ENCODE assay signal across 8 cellular contexts in genomic region chr10:95905897-95906580, GRCh38. TPM values are rescaled to one million over a fixed set of nuclear protein-coding genes. Genes with fewer than 3 reads are reported as not detected.
DNase-seq lines count a peak whose midpoint lies in the region; ATAC-seq and TF ChIP-seq lines count a peak whose summit lies in the region.
"Not testable (repeated sequence)": the region's sequence is repeated elsewhere in the genome, so short reads cannot be mapped to it uniquely, and the experiment has no call there.
"Had no signal": no experiment of that assay in that cellular context is flagged by ENCODE, and none has a peak within 500 bp of the region (broad histone marks: within the 10 kb centered on the region; RNA-seq: fewer than 3 reads in every experiment).

No MANE protein-coding gene starts in this region.

- H3K9me3 Mint-ChIP-seq in Calu3 (ENCODE audit: low read depth, unreplicated experiment); activated CD8-positive, alpha-beta memory T cell treated with anti-CD3 and anti-CD28 coated beads, Interleukin-2, amount 10 ng/mL, durations not matched to agents 7 days and 5 days (ENCODE audit: low read depth); activated naive CD4-positive, alpha-beta T cell treated with anti-CD3 and anti-CD28 coated beads, Interleukin-2, amount 10 ng/mL, durations not matched to agents 7 days and 5 days; MCF 10A (ENCODE audit: unreplicated experiment); naive thymus-derived CD4-positive, alpha-beta T cell; osteocyte (ENCODE audit: unreplicated experiment): not testable (repeated sequence)

- H3K4me1 ChIP-seq in naive thymus-derived CD4-positive, alpha-beta T cell (ENCODE audit: control insufficient read depth in 2 of 2, insufficient read depth in 2 of 2, low read length in 2 of 2) = not testable (repeated sequence)

- peak overlapping the region; percentile 89 for H3K4me3 Mint-ChIP-seq in Calu3 (ENCODE audit: low read depth, unreplicated experiment)
- peak overlapping the region; percentile 86 for H3K4me3 Mint-ChIP-seq in activated CD8-positive, alpha-beta memory T cell treated with anti-CD3 and anti-CD28 coated beads, Interleukin-2, amount 10 ng/mL, durations not matched to agents 7 days and 5 days
- H3K4me3 Mint-ChIP-seq in activated naive CD4-positive, alpha-beta T cell treated with anti-CD3 and anti-CD28 coated beads, Interleukin-2, amount 10 ng/mL, durations not matched to agents 7 days and 5 days = peak overlapping the region; percentile 20
- H3K4me3 Mint-ChIP-seq in MCF 10A (ENCODE audit: unreplicated experiment) = peak overlapping the region; percentile 92
- H3K4me3 Mint-ChIP-seq in naive thymus-derived CD4-positive, alpha-beta T cell = peak overlapping the region; percentile 8 to 95 (median 62)
- peak overlapping the region; percentile 23 for H3K4me3 Mint-ChIP-seq in osteocyte (ENCODE audit: unreplicated experiment)

- not testable (repeated sequence) for H3K4me1 Mint-ChIP-seq in Calu3 (ENCODE audit: low read depth, unreplicated experiment)
- peaks cover 13% of the 10 kb centered on the region for H3K4me1 Mint-ChIP-seq in activated CD8-positive, alpha-beta memory T cell treated with anti-CD3 and anti-CD28 coated beads, Interleukin-2, amount 10 ng/mL, durations not matched to agents 7 days and 5 days
- peaks cover 16% of the 10 kb centered on the region for H3K4me1 Mint-ChIP-seq in activated naive CD4-positive, alpha-beta T cell treated with anti-CD3 and anti-CD28 coated beads, Interleukin-2, amount 10 ng/mL, durations not matched to agents 7 days and 5 days
- H3K4me1 Mint-ChIP-seq in MCF 10A (ENCODE audit: insufficient read depth, unreplicated experiment) (peaks cover 17% of the 10 kb centered on the region), osteocyte (ENCODE audit: unreplicated experiment) (peaks cover 12% of the 10 kb centered on the region)
- H3K4me1 Mint-ChIP-seq in naive thymus-derived CD4-positive, alpha-beta T cell = peaks cover 11 to 20% (median 18%) of the 10 kb centered on the region in 7 donors

- H3K9me3 ChIP-seq in naive thymus-derived CD4-positive, alpha-beta T cell (ENCODE audit: control insufficient read depth in 2 of 3, low read length in 3 of 3) = not testable (repeated sequence)

- not testable (repeated sequence) for H3K4me3 ChIP-seq in naive thymus-derived CD4-positive, alpha-beta T cell (ENCODE audit: low read length)

- POLR2A ChIA-PET in MCF 10A (lab: Yijun Ruan, JAX) = interaction anchor here (0.6 to 2.1 kb wide), 5 partner anchors 7 to 441 kb away, joined by 3 to 14 read pairs (median 3); partner anchors contain the start of gene TCTN3
- POLR2A ChIA-PET in naive thymus-derived CD4-positive, alpha-beta T cell (lab: Charles Lee) = not testable (repeated sequence)

- not testable (repeated sequence) for H3K27ac Mint-ChIP-seq in Calu3 (ENCODE audit: unreplicated experiment); activated CD8-positive, alpha-beta memory T cell treated with anti-CD3 and anti-CD28 coated beads, Interleukin-2, amount 10 ng/mL, durations not matched to agents 7 days and 5 days; activated naive CD4-positive, alpha-beta T cell treated with anti-CD3 and anti-CD28 coated beads, Interleukin-2, amount 10 ng/mL, durations not matched to agents 7 days and 5 days; osteocyte (ENCODE audit: unreplicated experiment)
- H3K27ac Mint-ChIP-seq in MCF 10A (ENCODE audit: low read depth, unreplicated experiment) = peak overlapping the region; percentile 59
- H3K27ac Mint-ChIP-seq in naive thymus-derived CD4-positive, alpha-beta T cell = peak overlapping the region in 1 of 9 donors; percentile 65

- not testable (repeated sequence) for TF ChIP-seq CTCF in Calu3 (IDR thresholded peaks at IDR 0.05; ENCODE audit: unreplicated experiment); MCF 10A (IDR thresholded peaks at IDR 0.05; ENCODE audit: unreplicated experiment); osteocyte (IDR thresholded peaks at IDR 0.05)

- H3K27me3 Mint-ChIP-seq in Calu3 (ENCODE audit: unreplicated experiment); activated CD8-positive, alpha-beta memory T cell treated with anti-CD3 and anti-CD28 coated beads, Interleukin-2, amount 10 ng/mL, durations not matched to agents 7 days and 5 days; activated naive CD4-positive, alpha-beta T cell treated with anti-CD3 and anti-CD28 coated beads, Interleukin-2, amount 10 ng/mL, durations not matched to agents 7 days and 5 days; MCF 10A (ENCODE audit: insufficient read depth, unreplicated experiment): not testable (repeated sequence)
- peaks cover 0 to 11% (median 0%) of the 10 kb centered on the region in 5 donors for H3K27me3 Mint-ChIP-seq in naive thymus-derived CD4-positive, alpha-beta T cell
- peaks cover 11% of the 10 kb centered on the region for H3K27me3 Mint-ChIP-seq in osteocyte (ENCODE audit: unreplicated experiment)

- H3K36me3 Mint-ChIP-seq in Calu3 (ENCODE audit: insufficient read depth, unreplicated experiment) = peaks cover 11% of the 10 kb centered on the region
- not testable (repeated sequence) for H3K36me3 Mint-ChIP-seq in activated CD8-positive, alpha-beta memory T cell treated with anti-CD3 and anti-CD28 coated beads, Interleukin-2, amount 10 ng/mL, durations not matched to agents 7 days and 5 days; activated naive CD4-positive, alpha-beta T cell treated with anti-CD3 and anti-CD28 coated beads, Interleukin-2, amount 10 ng/mL, durations not matched to agents 7 days and 5 days; MCF 10A (ENCODE audit: insufficient read depth, unreplicated experiment); osteocyte (ENCODE audit: unreplicated experiment)
- H3K36me3 Mint-ChIP-seq in naive thymus-derived CD4-positive, alpha-beta T cell = peaks cover 0 to 14% (median 1%) of the 10 kb centered on the region in 5 donors

- intact Hi-C loops in Calu3 (cut with micrococcal nuclease; ENCODE audit: unreplicated experiment); MCF 10A (cut with micrococcal nuclease): not testable (repeated sequence)
- intact Hi-C loops in naive thymus-derived CD4-positive, alpha-beta T cell (cut with micrococcal nuclease) = loop anchor here (2.0 to 10.0 kb wide), 7 partner anchors 139 to 1361 kb away; partner anchors contain the start of genes HELLS (in 2 of the 2), LCOR (in 1 of the 2), SORBS1 (in 1 of the 2) and TM9SF3 (in 1 of the 2)

- DNase-seq in Calu3; activated CD8-positive, alpha-beta memory T cell treated with anti-CD3 and anti-CD28 coated beads, Interleukin-2, amount 10 ng/mL, durations not matched to agents 7 days and 5 days; activated naive CD4-positive, alpha-beta T cell treated with anti-CD3 and anti-CD28 coated beads, Interleukin-2, amount 10 ng/mL, durations not matched to agents 7 days and 5 days; MCF 10A (ENCODE audit: unreplicated experiment); naive thymus-derived CD4-positive, alpha-beta T cell; osteocyte (ENCODE audit: extremely low spot score, unreplicated experiment): not testable (repeated sequence)
- peak; percentile 5 for DNase-seq in SK-N-DZ (ENCODE audit: low spot score)

- H3K27ac ChIP-seq in naive thymus-derived CD4-positive, alpha-beta T cell (ENCODE audit: low read depth, low read length) = not testable (repeated sequence)

- BruUV-seq in Calu3 (replicated peaks; lab: Mats Ljungman, UMichigan); MCF 10A (replicated peaks; lab: Mats Ljungman, UMichigan): not testable (repeated sequence)

- not testable (repeated sequence) for H3K27me3 ChIP-seq in naive thymus-derived CD4-positive, alpha-beta T cell (ENCODE audit: control insufficient read depth in 2 of 2, insufficient read depth in 2 of 2, low read length in 2 of 2)

- ATAC-seq in activated CD8-positive, alpha-beta memory T cell treated with anti-CD3 and anti-CD28 coated beads, Interleukin-2, amount 10 ng/mL, durations not matched to agents 7 days and 5 days; naive thymus-derived CD4-positive, alpha-beta T cell: not testable (repeated sequence)

- peaks cover 0 to 17% (median 0%) of the 10 kb centered on the region in 3 experiments for H3K36me3 ChIP-seq in naive thymus-derived CD4-positive, alpha-beta T cell (ENCODE audit: control insufficient read depth in 2 of 3, insufficient read depth in 3 of 3, low read length in 3 of 3)

- CTCF ChIA-PET in Calu3 (lab: Charles Lee) = not testable (repeated sequence)
- CTCF ChIA-PET in activated CD8-positive, alpha-beta memory T cell treated with anti-CD3 and anti-CD28 coated beads, Interleukin-2, amount 10 ng/mL, durations not matched to agents 7 days and 5 days (lab: Charles Lee) = interaction anchor here (0.7 to 1.5 kb wide), 4 partner anchors 16 to 61 kb away, joined by 3 to 4 read pairs (median 3); no protein-coding TSS in a partner anchor
- CTCF ChIA-PET in activated naive CD4-positive, alpha-beta T cell treated with anti-CD3 and anti-CD28 coated beads, Interleukin-2, amount 10 ng/mL, durations not matched to agents 7 days and 5 days (lab: Charles Lee) = interaction anchor here (0.6 to 1.4 kb wide), 2 partner anchors 224 to 389 kb away, joined by 3 read pairs; partner anchors contain the start of gene ZNF518A
- CTCF ChIA-PET in MCF 10A (lab: Yijun Ruan, JAX) = interaction anchor here (0.5 to 1.6 kb wide), 8 partner anchors 11 to 1812 kb away, joined by 3 to 6 read pairs (median 3); no protein-coding TSS in a partner anchor
- CTCF ChIA-PET in naive thymus-derived CD4-positive, alpha-beta T cell (lab: Charles Lee) = interaction anchor here (0.6 to 0.7 kb wide), 2 partner anchors 84 to 212 kb away, joined by 4 read pairs; partner anchors contain the start of gene TCTN3

RNA-seq across cellular contexts. Expression of gene CC2D2B, which starts 1.7 kb away (rescaled TPM):
- total RNA-seq in Calu3 (2022) (0.29 TPM in 1 of 2 replicates, not detected in the other), MCF 10A (2022) (not detected in 2 replicates), osteocyte (0.46 TPM in 1 of 2 replicates, not detected in the other)
- polyA plus RNA-seq in SK-N-DZ (2014; cell fraction: cytosol; rRNA removed) = 0.08 and 0.19 TPM in 2 replicates
- 0.73 TPM in 1 of 2 replicates, not detected in the other for polyA plus RNA-seq in SK-N-DZ (2014; cell fraction: nucleus; rRNA removed)
- total RNA-seq in activated CD8-positive, alpha-beta memory T cell treated with anti-CD3 and anti-CD28 coated beads, Interleukin-2, amount 10 ng/mL, durations not matched to agents 7 days and 5 days = 1 to 10 TPM; 3.0 to 4.2 TPM
- total RNA-seq in naive thymus-derived CD4-positive, alpha-beta T cell = under 1 TPM in 2 of 5 experiments, not detected in 3; 0.64 to 0.99 TPM
- polyA plus RNA-seq in naive thymus-derived CD4-positive, alpha-beta T cell = not detected
- total RNA-seq: PC-3 had no signal

Comparison
In these comparisons a context has a peak if more than half of its experiments do, and no peak if none do; other contexts are left out.
1. H3K4me3 Mint-ChIP-seq: peak in every context shown above with its lines; median percentile 92 in MCF 10A; 89 in Calu3; 86 in activated CD8-positive, alpha-beta memory T cell treated with anti-CD3 and anti-CD28 coated beads, Interleukin-2, amount 10 ng/mL, durations not matched to agents 7 days and 5 days; 62 in naive thymus-derived CD4-positive, alpha-beta T cell; 23 in osteocyte; 20 in activated naive CD4-positive, alpha-beta T cell treated with anti-CD3 and anti-CD28 coated beads, Interleukin-2, amount 10 ng/mL, durations not matched to agents 7 days and 5 days.